16 cellular contexts compared by ENCODE assay signal in genomic region chr17:15431201-15431600, GRCh38. TPM values are rescaled to one million over a fixed set of nuclear protein-coding genes. Genes with fewer than 3 reads are reported as not detected.
DNase-seq lines count a peak whose midpoint lies in the region; ATAC-seq and TF ChIP-seq lines count a peak whose summit lies in the region.
"Had no signal": no experiment of that assay in that cellular context is flagged by ENCODE, and none has a peak within 500 bp of the region (broad histone marks: within the 10 kb centered on the region; RNA-seq: fewer than 3 reads in every experiment).

No MANE protein-coding gene starts in this region.

- H3K9ac ChIP-seq in mucosa of stomach (ENCODE audit: low read length) (peak overlapping the region; percentile 23), subcutaneous abdominal adipose tissue (ENCODE audit: low read length in 5 of 5) (no peak overlapping the region)

- DNase-seq in LNCaP clone FGC (ENCODE audit: low read depth) (peak; percentile 17), fibroblast of the aortic adventitia (ENCODE audit: low read depth) (peak; percentile 19), hippocampal formation (lab: John Stamatoyannopoulos, UW) (no peak), HPDE6-E6E7 (ENCODE audit: extremely low spot score) (no peak), T-cell (no peak), inferior parietal cortex (ENCODE audit: extremely low spot score) (no peak)
- DNase-seq: activated effector memory CD4-positive, alpha-beta T cell treated with Interleukin-2 at 50 U/mL for 16 hours; GDM1; NCI-H187; NCI-H510A treated with DMSO at 0.1 percent for 48 hours; SW 1271 had no signal

- peaks cover 0 to 7% (median 0%) of the 10 kb centered on the region in 3 donors for H3K9me3 Mint-ChIP-seq in T-cell

- no peak for ATAC-seq in T-cell (replicated peaks in 1 of 4)
- ATAC-seq: Panc1 had no signal

- H3K27ac Mint-ChIP-seq in T-cell, result no peak overlapping the region

- H3K4me3 Mint-ChIP-seq in T-cell, result no peak overlapping the region

- no peaks in the 10 kb centered on the region for H3K36me3 ChIP-seq in mucosa of stomach (ENCODE audit: control insufficient read depth, insufficient read depth, low read length)
- no peaks in the 10 kb centered on the region for H3K36me3 ChIP-seq in subcutaneous abdominal adipose tissue (ENCODE audit: control insufficient read depth in 5 of 5, insufficient read depth in 5 of 5, low read length in 5 of 5)
- H3K36me3 ChIP-seq: suprapubic skin had no signal

- H3K27me3 ChIP-seq in mucosa of stomach (ENCODE audit: control insufficient read depth, insufficient read depth, low read length) (no peaks in the 10 kb centered on the region), subcutaneous abdominal adipose tissue (ENCODE audit: control insufficient read depth in 5 of 5, insufficient read depth in 4 of 5, low read length in 5 of 5) (no peaks in the 10 kb centered on the region)
- H3K27me3 ChIP-seq: suprapubic skin had no signal

- peak overlapping the region; percentile 82 for H3K27ac ChIP-seq in subcutaneous abdominal adipose tissue (ENCODE audit: low read depth, low read length)
- H3K27ac ChIP-seq: suprapubic skin, VCaP had no signal

- no peak overlapping the region for H3K4me3 ChIP-seq in LNCaP clone FGC (ENCODE audit: low read depth, low read length)
- H3K4me3 ChIP-seq in fibroblast of the aortic adventitia (ENCODE audit: low read depth, low read length), result no peak overlapping the region
- H3K4me3 ChIP-seq in mucosa of stomach (ENCODE audit: low read length), result no peak overlapping the region
- no peak overlapping the region for H3K4me3 ChIP-seq in subcutaneous abdominal adipose tissue (ENCODE audit: low read depth in 1 of 5, low read length in 5 of 5)
- H3K4me3 ChIP-seq: suprapubic skin had no signal

- no peaks in the 10 kb centered on the region for H3K27me3 Mint-ChIP-seq in T-cell

- POLR2A ChIA-PET in T-cell (lab: Charles Lee), result no interaction called here

- H3K4me1 Mint-ChIP-seq in T-cell, result peaks cover 0 to 1% (median under 1%) of the 10 kb centered on the region in 3 donors

- peaks cover 1% of the 10 kb centered on the region for H3K4me1 ChIP-seq in mucosa of stomach (ENCODE audit: control insufficient read depth, insufficient read depth, low read length)
- H3K4me1 ChIP-seq in subcutaneous abdominal adipose tissue (ENCODE audit: control insufficient read depth in 5 of 5, insufficient read depth in 5 of 5, low read length in 5 of 5), result peaks cover 3 to 43% (median 30%) of the 10 kb centered on the region in 5 donors

- H3K9me3 ChIP-seq in mucosa of stomach (ENCODE audit: control insufficient read depth, low read length) (no peaks in the 10 kb centered on the region), subcutaneous abdominal adipose tissue (ENCODE audit: control insufficient read depth in 5 of 5, low read length in 5 of 5) (no peaks in the 10 kb centered on the region)
- H3K9me3 ChIP-seq: suprapubic skin had no signal

- TF ChIP-seq CTCF in LNCaP clone FGC (IDR thresholded peaks at IDR 0.05; ENCODE audit: control insufficient read depth, extremely low read depth, insufficient read depth) (no peak), fibroblast of the aortic adventitia (IDR thresholded peaks at IDR 0.05; ENCODE audit: insufficient read depth, low read length) (no peak)

- peaks cover 25% of the 10 kb centered on the region for H3K36me3 Mint-ChIP-seq in T-cell

- CTCF ChIA-PET in T-cell (lab: Charles Lee), result no interaction called here

RNA-seq across cellular contexts. Expression of gene CDRT4, which starts 36.2 kb away (rescaled TPM):
- total RNA-seq in fibroblast of the aortic adventitia (ENCODE audit: low replicate concordance) (2.9 TPM in 1 of 2 replicates, not detected in the other), T-cell (1 to 10 TPM; 4.7 to 10.0 (median 9.0) TPM)

Comparison
In these comparisons a context has a peak if more than half of its experiments do, and no peak if none do; other contexts are left out.
1. DNase-seq: peak in LNCaP clone FGC (single experiment) and fibroblast of the aortic adventitia (single experiment); none in hippocampal formation (0 of 2), HPDE6-E6E7 (single experiment), T-cell (0 of 34) and inferior parietal cortex (single experiment).